Comparison of ENCODE assay signal across 10 cellular contexts in genomic region chr15:62648954-62649353, GRCh38.
DNase-seq lines count a peak whose midpoint lies in the region; ATAC-seq and TF ChIP-seq lines count a peak whose summit lies in the region.
"Had no signal": no experiment of that assay in that cellular context is flagged by ENCODE, and none has a peak within 500 bp of the region (broad histone marks: within the 10 kb centered on the region; RNA-seq: fewer than 3 reads in every experiment).

No MANE protein-coding gene starts in this region.

- DNase-seq in DND-41 (no peak), T-helper 1 cell (no peak)
- DNase-seq in activated CD8-positive, alpha-beta memory T cell treated with anti-CD3 and anti-CD28 coated beads, Interleukin-2, amount 10 ng/mL, durations not matched to agents 7 days and 5 days = no peak
- DNase-seq in activated CD4-positive, alpha-beta T cell treated with anti-CD3 and anti-CD28 coated beads, Interleukin-2, amount 50 U/mL, for 4 hours = no peak
- DNase-seq: activated CD4-positive, alpha-beta T cell treated with anti-CD3 and anti-CD28 coated beads for 36 hours; NCI-H1930 had no signal

- CTCF ChIA-PET in activated CD8-positive, alpha-beta memory T cell treated with anti-CD3 and anti-CD28 coated beads, Interleukin-2, amount 10 ng/mL, durations not matched to agents 7 days and 5 days (lab: Charles Lee) = no interaction called here

- H3K9me3 ChIP-seq in DND-41 (ENCODE audit: insufficient read depth, low read length, severe bottlenecking) = no peaks in the 10 kb centered on the region
- no peaks in the 10 kb centered on the region for H3K9me3 ChIP-seq in muscle layer of duodenum (ENCODE audit: control insufficient read depth in 1 of 2, low read length in 2 of 2)

- H3K9ac ChIP-seq in DND-41 (ENCODE audit: low read depth, low read length) = no peak overlapping the region

- peak; percentile 31 for TF ChIP-seq CTCF in DND-41 (IDR thresholded peaks at IDR 0.05; ENCODE audit: borderline replicate concordance, extremely low read depth, low read length, poor library complexity, severe bottlenecking)
- TF ChIP-seq CTCF in brain (conservative IDR thresholded peaks at IDR 0.05) = peak; percentile 17 to 30

- H4K20me1 ChIP-seq in DND-41 (ENCODE audit: insufficient read depth, low read length) = no peaks in the 10 kb centered on the region

- H3K4me1 Mint-ChIP-seq in brain = peaks cover 28% of the 10 kb centered on the region
- peaks cover 12% of the 10 kb centered on the region for H3K4me1 Mint-ChIP-seq in activated CD8-positive, alpha-beta memory T cell treated with anti-CD3 and anti-CD28 coated beads, Interleukin-2, amount 10 ng/mL, durations not matched to agents 7 days and 5 days

- no peaks in the 10 kb centered on the region for H3K4me1 ChIP-seq in DND-41 (ENCODE audit: insufficient read depth, low read length)
- H3K4me1 ChIP-seq in muscle layer of duodenum (ENCODE audit: control insufficient read depth in 1 of 2, insufficient read depth in 2 of 2, low read length in 2 of 2) = no peaks in the 10 kb centered on the region

- no peak overlapping the region for H3K27ac Mint-ChIP-seq in brain
- H3K27ac Mint-ChIP-seq in activated CD8-positive, alpha-beta memory T cell treated with anti-CD3 and anti-CD28 coated beads, Interleukin-2, amount 10 ng/mL, durations not matched to agents 7 days and 5 days = no peak overlapping the region
- H3K27ac Mint-ChIP-seq: activated CD4-positive, alpha-beta T cell treated with anti-CD3 and anti-CD28 coated beads for 36 hours had no signal

- H3K4me3 ChIP-seq in DND-41 (ENCODE audit: low read depth in 1 of 2, low read length in 2 of 2) (no peak overlapping the region), muscle layer of duodenum (ENCODE audit: low read depth in 1 of 2, low read length in 2 of 2) (no peak overlapping the region)

- H3K36me3 Mint-ChIP-seq in brain = peaks cover 38% of the 10 kb centered on the region
- peaks cover 2% of the 10 kb centered on the region for H3K36me3 Mint-ChIP-seq in activated CD8-positive, alpha-beta memory T cell treated with anti-CD3 and anti-CD28 coated beads, Interleukin-2, amount 10 ng/mL, durations not matched to agents 7 days and 5 days

- H3K36me3 ChIP-seq in DND-41 (ENCODE audit: insufficient read depth, low read length) (no peaks in the 10 kb centered on the region), muscle layer of duodenum (ENCODE audit: control insufficient read depth in 1 of 2, insufficient read depth in 2 of 2, low read length in 2 of 2) (peaks cover 0 to 10% of the 10 kb centered on the region in 2 donors)

- H3K4me3 Mint-ChIP-seq in brain = no peak overlapping the region
- H3K4me3 Mint-ChIP-seq in activated CD8-positive, alpha-beta memory T cell treated with anti-CD3 and anti-CD28 coated beads, Interleukin-2, amount 10 ng/mL, durations not matched to agents 7 days and 5 days = no peak overlapping the region
- H3K4me3 Mint-ChIP-seq: activated CD4-positive, alpha-beta T cell treated with anti-CD3 and anti-CD28 coated beads for 36 hours had no signal

- ATAC-seq in DND-41 (ENCODE audit: insufficient read depth, low read depth) (no peak), HG02870 (IDR thresholded peaks at IDR 0.05; ENCODE audit: unreplicated experiment) (peak; percentile 50), HG02970 (IDR thresholded peaks at IDR 0.05; ENCODE audit: low FRiP score, unreplicated experiment) (no peak)
- no peak for ATAC-seq in activated CD8-positive, alpha-beta memory T cell treated with anti-CD3 and anti-CD28 coated beads, Interleukin-2, amount 10 ng/mL, durations not matched to agents 7 days and 5 days

- no peak overlapping the region for H3K4me2 ChIP-seq in DND-41 (ENCODE audit: insufficient read depth, low read length)

- H3K27ac ChIP-seq in DND-41 (ENCODE audit: low read length) = no peak overlapping the region
- peak overlapping the region; percentile 32 for H3K27ac ChIP-seq in muscle layer of duodenum (ENCODE audit: low read length)

- H3K27me3 ChIP-seq in DND-41 (ENCODE audit: insufficient read depth, low read length, poor library complexity) (no peaks in the 10 kb centered on the region), muscle layer of duodenum (ENCODE audit: low read depth, low read length) (no peaks in the 10 kb centered on the region)

- no peaks in the 10 kb centered on the region for H3K27me3 Mint-ChIP-seq in brain
- peaks cover 2% of the 10 kb centered on the region for H3K27me3 Mint-ChIP-seq in activated CD8-positive, alpha-beta memory T cell treated with anti-CD3 and anti-CD28 coated beads, Interleukin-2, amount 10 ng/mL, durations not matched to agents 7 days and 5 days

- no peaks in the 10 kb centered on the region for H3K79me2 ChIP-seq in DND-41 (ENCODE audit: insufficient read depth, low read length)

- H2AFZ ChIP-seq in DND-41 (ENCODE audit: low read depth, low read length) = no peak overlapping the region

- peaks cover 0 to 1% (median 0%) of the 10 kb centered on the region in 5 experiments for H3K9me3 Mint-ChIP-seq in brain
- H3K9me3 Mint-ChIP-seq in activated CD8-positive, alpha-beta memory T cell treated with anti-CD3 and anti-CD28 coated beads, Interleukin-2, amount 10 ng/mL, durations not matched to agents 7 days and 5 days (ENCODE audit: low read depth) = peaks cover 2% of the 10 kb centered on the region
